In the genomic region with DNA sequence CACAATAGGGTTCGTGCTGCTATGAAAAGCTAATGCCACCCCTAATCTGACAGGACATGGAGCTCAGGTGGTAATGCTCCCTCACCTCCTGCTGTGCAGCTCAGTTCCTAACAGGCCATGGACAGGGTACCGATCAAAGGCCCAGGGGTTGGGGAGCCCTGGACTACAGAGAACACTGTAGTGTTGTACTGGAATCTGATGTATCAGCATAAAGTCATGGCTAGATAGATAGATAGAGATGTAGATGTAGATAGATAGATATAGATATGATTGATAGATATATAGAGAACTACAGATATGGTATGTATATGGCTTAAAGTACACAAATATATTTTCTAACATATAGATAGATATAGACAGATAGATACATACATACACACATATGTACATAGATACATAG, we compare ENCODE assay signal across 4 cellular contexts.
A peak's percentile ranks its signal among the peaks of the same experiment; 100 is the strongest.
TF ChIP-seq lines count a peak whose summit lies in the region.

No MANE protein-coding gene starts in this region.

TF ChIP-seq in HepG2, 621 proteins besides CTCF, POLR2A, EP300 and RAD21:
- TF ChIP-seq MAFK (conservative IDR thresholded peaks at IDR 0.05 in 1 of 2, IDR thresholded peaks at IDR 0.05 in 1 of 2; ENCODE audit: low read length in 2 of 2) = peak; percentile 60 to 83
- TF ChIP-seq RARA (CRISPR knock-in tag; IDR thresholded peaks at IDR 0.05) = no peak
- peak; percentile 70 for TF ChIP-seq MAFF (IDR thresholded peaks at IDR 0.05; ENCODE audit: low read depth, low read length)

TF ChIP-seq in A549, 52 proteins besides CTCF, POLR2A, EP300 and RAD21:
- TF ChIP-seq MAFK (IDR thresholded peaks at IDR 0.05; ENCODE audit: partially characterized antibody) = peak; percentile 73
- no peak for TF ChIP-seq SMC3 (IDR thresholded peaks at IDR 0.05)
TF ChIP-seq in A549: peak in this region for 1.

TF ChIP-seq in IMR-90, 13 proteins besides CTCF, POLR2A, EP300 and RAD21:
- TF ChIP-seq, protein P1, sequence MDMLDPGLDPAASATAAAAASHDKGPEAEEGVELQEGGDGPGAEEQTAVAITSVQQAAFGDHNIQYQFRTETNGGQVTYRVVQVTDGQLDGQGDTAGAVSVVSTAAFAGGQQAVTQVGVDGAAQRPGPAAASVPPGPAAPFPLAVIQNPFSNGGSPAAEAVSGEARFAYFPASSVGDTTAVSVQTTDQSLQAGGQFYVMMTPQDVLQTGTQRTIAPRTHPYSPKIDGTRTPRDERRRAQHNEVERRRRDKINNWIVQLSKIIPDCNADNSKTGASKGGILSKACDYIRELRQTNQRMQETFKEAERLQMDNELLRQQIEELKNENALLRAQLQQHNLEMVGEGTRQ (IDR thresholded peaks at IDR 0.05; ENCODE audit: low read depth, low read length) = no peak
- no peak for TF ChIP-seq FOS (IDR thresholded peaks at IDR 0.05; ENCODE audit: low read depth, low read length)
- TF ChIP-seq NFE2L2 (IDR thresholded peaks at IDR 0.05; ENCODE audit: low read depth, low read length) = no peak
- no peak for TF ChIP-seq MAZ (IDR thresholded peaks at IDR 0.05; ENCODE audit: borderline replicate concordance, low read depth, low read length)
- TF ChIP-seq MAFK (IDR thresholded peaks at IDR 0.05; ENCODE audit: low read depth, low read length) = peak; percentile 63
- no peak for TF ChIP-seq SMC3 (IDR thresholded peaks at IDR 0.05; ENCODE audit: low read depth, low read length)
- no peak for TF ChIP-seq CEBPB (IDR thresholded peaks at IDR 0.05; ENCODE audit: low read depth, low read length)

TF ChIP-seq in K562, 482 proteins besides CTCF, POLR2A, EP300 and RAD21:
- TF ChIP-seq CSDE1 (IDR thresholded peaks at IDR 0.05) (no peak), JUNB (CRISPR knock-in tag; conservative IDR thresholded peaks at IDR 0.05) (no peak), ZNF316 (IDR thresholded peaks at IDR 0.05) (peak; percentile 33; the same call in 1 of the 2 replicates), IRF2 (CRISPR knock-in tag; IDR thresholded peaks at IDR 0.05) (no peak), ZNF695 (CRISPR knock-in tag; IDR thresholded peaks at IDR 0.05) (no peak), MAFF (IDR thresholded peaks at IDR 0.05; ENCODE audit: low read length) (0 out of 2 replicates have a peak, but pooled peaks have one; percentile 7), E2F3 (CRISPR knock-in tag; IDR thresholded peaks at IDR 0.05) (no peak)
- TF ChIP-seq, protein P1 (CRISPR knock-in tag; IDR thresholded peaks at IDR 0.05) = no peak
